ENCODE assay signal across 27 cellular contexts in the genomic region with DNA sequence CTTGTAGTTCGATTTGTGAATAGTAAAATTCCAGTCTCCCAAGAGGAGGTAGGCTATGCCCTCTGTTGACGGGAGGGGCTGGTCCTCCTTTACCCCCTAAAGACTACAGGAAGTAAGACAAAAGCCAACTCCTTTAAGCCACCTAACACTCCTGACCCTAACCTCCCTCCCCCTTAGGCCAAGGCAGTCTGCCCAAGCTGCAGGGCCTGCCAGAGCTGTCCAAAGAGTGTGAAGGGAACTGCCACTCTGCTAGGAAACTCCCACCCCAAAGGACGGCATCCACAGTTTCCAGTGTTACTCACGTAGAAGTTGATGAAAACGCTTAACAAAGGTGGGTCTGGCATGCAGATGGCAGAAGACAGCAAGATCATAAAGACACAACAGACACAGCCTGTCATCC.
"Had no signal": no experiment of that assay in that cellular context is flagged by ENCODE, and none has a peak within 500 bp of the region (broad histone marks: within the 10 kb centered on the region; RNA-seq: fewer than 3 reads in every experiment).

No MANE protein-coding gene starts in this region.

- H3K27ac ChIP-seq: ascending aorta, breast epithelium, cardiac muscle cell, colonic mucosa had no signal

- H3K4me3 Mint-ChIP-seq: activated CD4-positive, alpha-beta memory T cell treated with anti-CD3 and anti-CD28 coated beads, Interleukin-2, amount 10 ng/mL, durations not matched to agents 7 days and 5 days; activated CD4-positive, alpha-beta T cell treated with anti-CD3 and anti-CD28 coated beads, Interleukin-2, amount 10 ng/mL, durations not matched to agents 7 days and 5 days; activated naive CD4-positive, alpha-beta T cell treated with anti-CD3 and anti-CD28 coated beads, Interleukin-2, amount 10 ng/mL, durations not matched to agents 7 days and 5 days; activated naive CD8-positive, alpha-beta T cell treated with anti-CD3 and anti-CD28 coated beads, Interleukin-2, amount 10 ng/mL, durations not matched to agents 7 days and 5 days; activated T-cell treated with anti-CD3 and anti-CD28 coated beads, Interleukin-2, amount 50 U/mL, for 24 hours; activated T-cell treated with anti-CD3 and anti-CD28 coated beads, Interleukin-2, amount 50 U/mL, for 72 hours; brain had no signal

- H3K36me3 Mint-ChIP-seq: activated naive CD4-positive, alpha-beta T cell treated with anti-CD3 and anti-CD28 coated beads, Interleukin-2, amount 10 ng/mL, durations not matched to agents 7 days and 5 days; activated naive CD8-positive, alpha-beta T cell treated with anti-CD3 and anti-CD28 coated beads, Interleukin-2, amount 10 ng/mL, durations not matched to agents 7 days and 5 days had no signal

- DNase-seq: activated CD4-positive, alpha-beta memory T cell treated with anti-CD3 and anti-CD28 coated beads, Interleukin-2, amount 10 ng/mL, durations not matched to agents 7 days and 5 days; activated CD4-positive, alpha-beta T cell treated with anti-CD3 and anti-CD28 coated beads for 1 hour; activated CD4-positive, alpha-beta T cell treated with anti-CD3 and anti-CD28 coated beads for 4 hours; activated CD4-positive, alpha-beta T cell treated with anti-CD3 and anti-CD28 coated beads, Interleukin-2, amount 10 ng/mL, durations not matched to agents 7 days and 5 days; activated CD4-positive, alpha-beta T cell treated with anti-CD3 and anti-CD28 coated beads, Interleukin-2, amount 50 U/mL, for 4 hours; activated CD8-positive, alpha-beta memory T cell treated with anti-CD3 and anti-CD28 coated beads, Interleukin-2, amount 50 U/mL, for 48 hours; activated gamma-delta T cell; activated naive CD4-positive, alpha-beta T cell; activated naive CD4-positive, alpha-beta T cell treated with anti-CD3 and anti-CD28 coated beads, Interleukin-2, amount 10 ng/mL, durations not matched to agents 7 days and 5 days; activated naive CD8-positive, alpha-beta T cell treated with anti-CD3 and anti-CD28 coated beads, Interleukin-2, amount 10 ng/mL, durations not matched to agents 7 days and 5 days; activated T-cell treated with anti-CD3 and anti-CD28 coated beads for 4 hours; activated T-cell treated with anti-CD3 and anti-CD28 coated beads, Interleukin-2, amount 50 U/mL, for 24 hours; activated T-cell treated with anti-CD3 and anti-CD28 coated beads, Interleukin-2, amount 50 U/mL, for 72 hours; central memory CD4-positive, alpha-beta T cell; cerebellar nuclear complex; colonic mucosa; effector CD8-positive, alpha-beta T cell; foreskin fibroblast; head of caudate nucleus; T-helper 2 cell had no signal

- H3K27ac Mint-ChIP-seq: activated CD4-positive, alpha-beta memory T cell treated with anti-CD3 and anti-CD28 coated beads, Interleukin-2, amount 10 ng/mL, durations not matched to agents 7 days and 5 days; activated CD4-positive, alpha-beta T cell treated with anti-CD3 and anti-CD28 coated beads, Interleukin-2, amount 10 ng/mL, durations not matched to agents 7 days and 5 days; activated naive CD4-positive, alpha-beta T cell treated with anti-CD3 and anti-CD28 coated beads, Interleukin-2, amount 10 ng/mL, durations not matched to agents 7 days and 5 days; activated naive CD4-positive, alpha-beta T cell treated with anti-CD3 and anti-CD28 coated beads, Interleukin-2, amount 50 U/mL, for 72 hours; activated naive CD8-positive, alpha-beta T cell treated with anti-CD3 and anti-CD28 coated beads, Interleukin-2, amount 10 ng/mL, durations not matched to agents 7 days and 5 days; activated T-cell treated with anti-CD3 and anti-CD28 coated beads, Interleukin-2, amount 50 U/mL, for 24 hours; activated T-cell treated with anti-CD3 and anti-CD28 coated beads, Interleukin-2, amount 50 U/mL, for 72 hours; brain had no signal

- H3K27me3 ChIP-seq: ascending aorta, breast epithelium, cardiac muscle cell, colonic mucosa had no signal

- FAIRE-seq: frontal cortex had no signal

- H3K36me3 ChIP-seq: ascending aorta, breast epithelium, cardiac muscle cell, colonic mucosa had no signal

- H3K4me1 ChIP-seq: ascending aorta, breast epithelium, colonic mucosa had no signal

- ATAC-seq: activated naive CD4-positive, alpha-beta T cell treated with anti-CD3 and anti-CD28 coated beads, Interleukin-2, amount 50 U/mL, for 72 hours; activated T-cell treated with anti-CD3 and anti-CD28 coated beads, Interleukin-2, amount 50 U/mL, for 72 hours; esophagus mucosa had no signal

- H3K4me3 ChIP-seq: ascending aorta, breast epithelium, cardiac muscle cell, colonic mucosa had no signal

- H3K4me1 Mint-ChIP-seq: activated CD4-positive, alpha-beta memory T cell treated with anti-CD3 and anti-CD28 coated beads, Interleukin-2, amount 10 ng/mL, durations not matched to agents 7 days and 5 days; activated CD4-positive, alpha-beta T cell treated with anti-CD3 and anti-CD28 coated beads, Interleukin-2, amount 10 ng/mL, durations not matched to agents 7 days and 5 days; activated naive CD4-positive, alpha-beta T cell treated with anti-CD3 and anti-CD28 coated beads, Interleukin-2, amount 10 ng/mL, durations not matched to agents 7 days and 5 days; activated naive CD8-positive, alpha-beta T cell treated with anti-CD3 and anti-CD28 coated beads, Interleukin-2, amount 10 ng/mL, durations not matched to agents 7 days and 5 days had no signal

- H3K9me3 ChIP-seq: ascending aorta, colonic mucosa had no signal

- H3K27me3 Mint-ChIP-seq: activated CD4-positive, alpha-beta memory T cell treated with anti-CD3 and anti-CD28 coated beads, Interleukin-2, amount 10 ng/mL, durations not matched to agents 7 days and 5 days; activated CD4-positive, alpha-beta T cell treated with anti-CD3 and anti-CD28 coated beads, Interleukin-2, amount 10 ng/mL, durations not matched to agents 7 days and 5 days; activated naive CD4-positive, alpha-beta T cell treated with anti-CD3 and anti-CD28 coated beads, Interleukin-2, amount 10 ng/mL, durations not matched to agents 7 days and 5 days; activated naive CD8-positive, alpha-beta T cell treated with anti-CD3 and anti-CD28 coated beads, Interleukin-2, amount 10 ng/mL, durations not matched to agents 7 days and 5 days; activated T-cell treated with anti-CD3 and anti-CD28 coated beads, Interleukin-2, amount 50 U/mL, for 24 hours; brain had no signal
